In genomic region chr7:130939285-130940095, GRCh38 we compare ENCODE assay signal across 10 cellular contexts.
DNase-seq lines count a peak whose midpoint lies in the region; ATAC-seq and TF ChIP-seq lines count a peak whose summit lies in the region.
"Had no signal": no experiment of that assay in that cellular context is flagged by ENCODE, and none has a peak within 500 bp of the region (broad histone marks: within the 10 kb centered on the region; RNA-seq: fewer than 3 reads in every experiment).

No MANE protein-coding gene starts in this region.

- H3K4me1 Mint-ChIP-seq in activated CD8-positive, alpha-beta memory T cell treated with anti-CD3 and anti-CD28 coated beads, Interleukin-2, amount 10 ng/mL, durations not matched to agents 7 days and 5 days: peaks cover 87% of the 10 kb centered on the region
- peaks cover 77 to 90% of the 10 kb centered on the region in 2 donors for H3K4me1 Mint-ChIP-seq in immature natural killer cell

- intact Hi-C loops in stomach (cut with DNase I; ENCODE audit: low total_unique reads): no loop called here
- intact Hi-C loops in right cardiac atrium (cut with DNase I): no loop called here

- H3K4me3 ChIP-seq in stomach (peak overlapping the region in 2 of 4 donors; percentile 20 to 27), right cardiac atrium (ENCODE audit: low read length) (no peak overlapping the region)
- H3K4me3 ChIP-seq: BLaER1 had no signal

- peak overlapping the region; percentile 77 for H3K4me3 Mint-ChIP-seq in activated CD8-positive, alpha-beta memory T cell treated with anti-CD3 and anti-CD28 coated beads, Interleukin-2, amount 10 ng/mL, durations not matched to agents 7 days and 5 days
- H3K4me3 Mint-ChIP-seq in immature natural killer cell: peak overlapping the region in 4 of 5 donors; percentile 1 to 66 (median 6)

- CTCF ChIA-PET in activated CD8-positive, alpha-beta memory T cell treated with anti-CD3 and anti-CD28 coated beads, Interleukin-2, amount 10 ng/mL, durations not matched to agents 7 days and 5 days (lab: Charles Lee): interaction anchor here (0.6 to 4.7 kb wide), 13 partner anchors 9 to 89 kb away, joined by 3 to 24 read pairs (median 5); no protein-coding TSS in a partner anchor

- no peaks in the 10 kb centered on the region for H3K9me3 Mint-ChIP-seq in activated CD8-positive, alpha-beta memory T cell treated with anti-CD3 and anti-CD28 coated beads, Interleukin-2, amount 10 ng/mL, durations not matched to agents 7 days and 5 days (ENCODE audit: low read depth)
- H3K9me3 Mint-ChIP-seq in activated naive CD4-positive, alpha-beta T cell treated with anti-CD3 and anti-CD28 coated beads, Interleukin-2, amount 50 U/mL, for 72 hours: no peaks in the 10 kb centered on the region
- no peaks in the 10 kb centered on the region for H3K9me3 Mint-ChIP-seq in immature natural killer cell

- TF ChIP-seq POLR2A in stomach (IDR thresholded peaks at IDR 0.05): no peak

- peaks cover 30 to 83% (median 53%) of the 10 kb centered on the region in 4 donors for H3K4me1 ChIP-seq in stomach
- H3K4me1 ChIP-seq in right cardiac atrium (ENCODE audit: control insufficient read depth, insufficient read depth, low read length): peaks cover 13% of the 10 kb centered on the region

- WGBS in stomach, 5 donors: 46 to 55% (median 54%) methylated on average over 3 of the region's 3 CpGs
- 60% methylated on average over 3 of the region's 3 CpGs for WGBS in right cardiac atrium

- H3K9me3 ChIP-seq in stomach (no peaks in the 10 kb centered on the region), right cardiac atrium (ENCODE audit: control insufficient read depth, low read length) (no peaks in the 10 kb centered on the region)
- H3K9me3 ChIP-seq: BLaER1 had no signal

- peaks cover 75% of the 10 kb centered on the region for H3K36me3 Mint-ChIP-seq in activated CD8-positive, alpha-beta memory T cell treated with anti-CD3 and anti-CD28 coated beads, Interleukin-2, amount 10 ng/mL, durations not matched to agents 7 days and 5 days
- H3K36me3 Mint-ChIP-seq in activated naive CD4-positive, alpha-beta T cell treated with anti-CD3 and anti-CD28 coated beads, Interleukin-2, amount 50 U/mL, for 72 hours: peaks cover 64 to 83% of the 10 kb centered on the region in 2 donors
- H3K36me3 Mint-ChIP-seq in immature natural killer cell: peaks cover 0 to 7% (median 7%) of the 10 kb centered on the region in 3 donors

- no peak for TF ChIP-seq CTCF in stomach (IDR thresholded peaks at IDR 0.05)

- ATAC-seq in activated CD8-positive, alpha-beta memory T cell treated with anti-CD3 and anti-CD28 coated beads, Interleukin-2, amount 10 ng/mL, durations not matched to agents 7 days and 5 days: no peak
- ATAC-seq in activated naive CD4-positive, alpha-beta T cell treated with anti-CD3 and anti-CD28 coated beads, Interleukin-2, amount 50 U/mL, for 72 hours: no peak
- ATAC-seq in GM18517 (IDR thresholded peaks at IDR 0.05; ENCODE audit: unreplicated experiment) (no peak), right cardiac atrium (no peak)

- H3K27me3 ChIP-seq in stomach: no peaks in the 10 kb centered on the region
- no peaks in the 10 kb centered on the region for H3K27me3 ChIP-seq in right cardiac atrium (ENCODE audit: control insufficient read depth, insufficient read depth)
- H3K27me3 ChIP-seq: BLaER1 had no signal

- no peak for DNase-seq in activated CD8-positive, alpha-beta memory T cell treated with anti-CD3 and anti-CD28 coated beads, Interleukin-2, amount 10 ng/mL, durations not matched to agents 7 days and 5 days
- no peak for DNase-seq in activated CD8-positive, alpha-beta memory T cell treated with anti-CD3 and anti-CD28 coated beads, Interleukin-2, amount 50 U/mL, for 48 hours
- no peak for DNase-seq in activated naive CD4-positive, alpha-beta T cell treated with anti-CD3 and anti-CD28 coated beads, Interleukin-2, amount 50 U/mL, for 72 hours (ENCODE audit: low spot score in 2 of 2)
- DNase-seq in immature natural killer cell (no peak), stomach (no peak), NCI-H128 (lab: John Stamatoyannopoulos, UW; ENCODE audit: unreplicated experiment) (no peak), right cardiac atrium (no peak)
- DNase-seq: activated gamma-delta T cell had no signal

- H3K27ac ChIP-seq in stomach: peak overlapping the region in 4 of 5 donors; percentile 80 to 93 (median 84)
- H3K27ac ChIP-seq in right cardiac atrium (ENCODE audit: low read length): no peak overlapping the region
- H3K27ac ChIP-seq: BLaER1 had no signal

- peaks cover 0 to 16% (median 14%) of the 10 kb centered on the region in 4 donors for H3K36me3 ChIP-seq in stomach

- H3K27ac Mint-ChIP-seq in activated CD8-positive, alpha-beta memory T cell treated with anti-CD3 and anti-CD28 coated beads, Interleukin-2, amount 10 ng/mL, durations not matched to agents 7 days and 5 days: peak overlapping the region; percentile 95
- H3K27ac Mint-ChIP-seq in activated naive CD4-positive, alpha-beta T cell treated with anti-CD3 and anti-CD28 coated beads, Interleukin-2, amount 50 U/mL, for 72 hours: peak overlapping the region; percentile 58 to 86
- H3K27ac Mint-ChIP-seq in immature natural killer cell: peak overlapping the region; percentile 4 to 86 (median 61)

- no peak for TF ChIP-seq EP300 in stomach (IDR thresholded peaks at IDR 0.05)

- no peaks in the 10 kb centered on the region for H3K27me3 Mint-ChIP-seq in activated CD8-positive, alpha-beta memory T cell treated with anti-CD3 and anti-CD28 coated beads, Interleukin-2, amount 10 ng/mL, durations not matched to agents 7 days and 5 days
- H3K27me3 Mint-ChIP-seq in immature natural killer cell (ENCODE audit: low read depth in 3 of 3): peaks cover 2 to 40% (median 18%) of the 10 kb centered on the region in 3 donors
